1 cellular context compared by ENCODE assay signal in genomic region chr22:21567456-21568206, GRCh38.
TF ChIP-seq lines count a peak whose summit lies in the region.

UBE2L3 (plus strand) TSS chr22:21567714; CDS start chr22:21567745, 31 bp downstream.

TF ChIP-seq in K562, 482 proteins besides CTCF, POLR2A, EP300 and RAD21 (continued from another document and continues in another):
- no peak for TF ChIP-seq ZNF398 (CRISPR knock-in tag; IDR thresholded peaks at IDR 0.05)
- TF ChIP-seq ZBTB11 (CRISPR knock-in tag; IDR thresholded peaks at IDR 0.05), result no peak
- no peak; the same call in 1 of the 2 replicates for TF ChIP-seq ZNF121 (CRISPR knock-in tag; conservative IDR thresholded peaks at IDR 0.05)
- peak; percentile 32 for TF ChIP-seq RBM25 (IDR thresholded peaks at IDR 0.05; ENCODE audit: low read depth, low read length, severe bottlenecking)
- no peak for TF ChIP-seq SOX6 (IDR thresholded peaks at IDR 0.05)
- no peak; the same call in 1 of the 2 replicates for TF ChIP-seq CLOCK (CRISPR knock-in tag; IDR thresholded peaks at IDR 0.05; ENCODE audit: borderline replicate concordance)
- no peak for TF ChIP-seq BCOR (IDR thresholded peaks at IDR 0.05)
- TF ChIP-seq BCLAF1 (IDR thresholded peaks at IDR 0.05; ENCODE audit: borderline replicate concordance in 1 of 2, control insufficient read depth in 1 of 2, low read depth in 2 of 2, low read length in 1 of 2), result no peak
- peak; percentile 94 for TF ChIP-seq FOXK1 (CRISPR knock-in tag; IDR thresholded peaks at IDR 0.05; ENCODE audit: borderline replicate concordance)
- TF ChIP-seq E2F3 (CRISPR knock-in tag; IDR thresholded peaks at IDR 0.05), result peak; percentile 88
- no peak for TF ChIP-seq HMBOX1 (IDR thresholded peaks at IDR 0.05)
- no peak for TF ChIP-seq PCBP2 (IDR thresholded peaks at IDR 0.05; ENCODE audit: low read depth, low read length, poor library complexity, severe bottlenecking)
- peak; percentile 92 for TF ChIP-seq ZNF311 (CRISPR knock-in tag; IDR thresholded peaks at IDR 0.05)
- TF ChIP-seq PRPF4 (IDR thresholded peaks at IDR 0.05; ENCODE audit: insufficient read depth, low read depth, low read length, poor library complexity, severe bottlenecking), result no peak
- peak; percentile 76; the same call in 1 of the 2 replicates for TF ChIP-seq ZNF695 (CRISPR knock-in tag; IDR thresholded peaks at IDR 0.05)
- TF ChIP-seq ZFP91 (CRISPR knock-in tag; IDR thresholded peaks at IDR 0.05), result peak; percentile 71; the same call in 1 of the 2 replicates
- no peak for TF ChIP-seq TARDBP (IDR thresholded peaks at IDR 0.05)
- no peak for TF ChIP-seq ATF6 (CRISPR knock-in tag; IDR thresholded peaks at IDR 0.05)
- no peak for TF ChIP-seq GTF3C2 (IDR thresholded peaks at IDR 0.05; ENCODE audit: borderline replicate concordance, extremely low read depth, insufficient read length)
- no peak for TF ChIP-seq BMI1 (IDR thresholded peaks at IDR 0.05; ENCODE audit: low read length)
- TF ChIP-seq ZNF764 (CRISPR knock-in tag; IDR thresholded peaks at IDR 0.05; ENCODE audit: low read depth), result peak; percentile 91; the same call in 1 of the 2 replicates
- peak; percentile 6 to 95; a peak in 3 of 4 replicates for TF ChIP-seq MLX (CRISPR knock-in tag; conservative IDR thresholded peaks at IDR 0.05)
- TF ChIP-seq C11orf30 (IDR thresholded peaks at IDR 0.05; ENCODE audit: low read depth), result no peak
- no peak for TF ChIP-seq PREB (CRISPR knock-in tag; IDR thresholded peaks at IDR 0.05)
- TF ChIP-seq GABPA (tag; conservative IDR thresholded peaks at IDR 0.05; ENCODE audit: low read depth), result no peak
- no peak for TF ChIP-seq NFE2L1 (tag; IDR thresholded peaks at IDR 0.05; ENCODE audit: borderline replicate concordance, low read depth)
- no peak for TF ChIP-seq MECOM (CRISPR knock-in tag; IDR thresholded peaks at IDR 0.05)
- no peak for TF ChIP-seq CCNT2 (IDR thresholded peaks at IDR 0.05; ENCODE audit: borderline replicate concordance, extremely low read depth, insufficient read length, low read depth, low read length)
- TF ChIP-seq SP1 (CRISPR knock-in tag; IDR thresholded peaks at IDR 0.05), result peak; percentile 100
- peak; percentile 84; the same call in 1 of the 2 replicates for TF ChIP-seq ZNF253 (CRISPR knock-in tag; conservative IDR thresholded peaks at IDR 0.05)
